ENCODE assay signal across 9 cellular contexts in genomic region chr16:89357055-89357454, GRCh38.
DNase-seq lines count a peak whose midpoint lies in the region; ATAC-seq, FAIRE-seq and TF ChIP-seq lines count a peak whose summit lies in the region.
"Had no signal": no experiment of that assay in that cellular context is flagged by ENCODE, and none has a peak within 500 bp of the region (broad histone marks: within the 10 kb centered on the region; RNA-seq: fewer than 3 reads in every experiment).

No MANE protein-coding gene starts in this region.

- H3K36me3 Mint-ChIP-seq in CD14-positive monocyte, result peaks cover 29 to 48% of the 10 kb centered on the region in 2 donors

- H3K9me3 ChIP-seq in GM12878 (replicated peaks; ENCODE audit: control insufficient read depth, insufficient read depth, low read length), result no peaks in the 10 kb centered on the region
- H3K9me3 ChIP-seq in psoas muscle, result no peaks in the 10 kb centered on the region

- SMC1A ChIA-PET in GM12878 (lab: Charles Lee; ENCODE audit: uncharacterized antibody, unreplicated experiment), result interaction anchor here (1.3 to 1.4 kb wide), 2 partner anchors 66 to 138 kb away, joined by 4 read pairs; no protein-coding TSS in a partner anchor

- 85% methylated on average over 6 of the region's 6 CpGs for WGBS in GM12878 (ENCODE audit: insufficient coverage, insufficient replicate concordance, low lambda C conversion rate, missing lambda C conversion rate)
- 43 to 62% (median 55%) methylated on average over 6 of the region's 6 CpGs for WGBS in psoas muscle, 3 donors

- H3K4me3 ChIP-seq in GM12878 (no peak overlapping the region), psoas muscle (no peak overlapping the region)

- TF ChIP-seq RAD21 in GM12878 (IDR thresholded peaks at IDR 0.05; ENCODE audit: insufficient read depth, low read depth, low read length), result peak; percentile 19; the same call in 1 of the 2 replicates

- peak overlapping the region; percentile 69 to 84 for H3K4me3 Mint-ChIP-seq in CD14-positive monocyte

- H3K79me2 ChIP-seq in GM12878 (ENCODE audit: control insufficient read depth, insufficient read depth, low read length), result peaks cover 90% of the 10 kb centered on the region

- TF ChIP-seq EP300 in GM12878 (IDR thresholded peaks at IDR 0.05; ENCODE audit: borderline replicate concordance in 1 of 2, control insufficient read depth in 1 of 2, low read depth in 2 of 2, low read length in 2 of 2), result no peak

- peaks cover 83% of the 10 kb centered on the region for H3K4me1 Mint-ChIP-seq in CD14-positive monocyte

- CTCF ChIA-PET in GM12878 (lab: Yijun Ruan, JAX), result interaction anchor here (1.0 to 1.3 kb wide), 3 partner anchors 12 to 22 kb away, joined by 4 to 5 read pairs (median 4); no protein-coding TSS in a partner anchor

- in situ Hi-C loops in GM12878 (cut with MboI), result no loop called here

- no peak for TF ChIP-seq POLR2A in GM12878 (IDR thresholded peaks at IDR 0.05; ENCODE audit: low read depth, low read length)

- no peaks in the 10 kb centered on the region for H3K9me3 Mint-ChIP-seq in CD14-positive monocyte

- H3K9ac ChIP-seq in GM12878 (ENCODE audit: control insufficient read depth, insufficient read depth, low read length), result no peak overlapping the region

- H3K27me3 Mint-ChIP-seq in CD14-positive monocyte (ENCODE audit: low read depth in 3 of 3), result peaks cover 0 to 6% (median 0%) of the 10 kb centered on the region in 3 donors

- no peak overlapping the region for H3K4me2 ChIP-seq in GM12878 (ENCODE audit: control insufficient read depth, insufficient read depth)

- DNase-seq in CD14-positive monocyte (ENCODE audit: low spot score), result no peak
- peak; percentile 17 for DNase-seq in SW480 (ENCODE audit: low spot score)
- no peak for DNase-seq in GM12878 (ENCODE audit: low read depth, low spot score)
- DNase-seq in psoas muscle, result peak in 1 of 2 donors; percentile 51
- no peak for DNase-seq in NCI-H2029 (lab: John Stamatoyannopoulos, UW)
- no peak for DNase-seq in NCI-H69 (lab: John Stamatoyannopoulos, UW)
- DNase-seq in NCI-H2171 treated with DMSO at 0.1 percent for 48 hours (lab: John Stamatoyannopoulos, UW), result no peak
- DNase-seq: DMS 273 treated with DMSO at 0.1 percent for 48 hours had no signal

- intact Hi-C loops in CD14-positive monocyte (cut with micrococcal nuclease) (loop anchor here in 1 of 2 donors (5.0 kb wide), 1 partner anchor 130 kb away; no protein-coding TSS in a partner anchor), GM12878 (cut with micrococcal nuclease; ENCODE audit: unreplicated experiment) (no loop called here), psoas muscle (cut with DNase I) (loop anchor here in 1 of 2 donors (10.0 kb wide), 1 partner anchor 128 kb away; no protein-coding TSS in a partner anchor)

- RAD21 ChIA-PET in GM12878 (lab: Charles Lee; ENCODE audit: unreplicated experiment), result no interaction called here

- H3K27me3 ChIP-seq in GM12878 (replicated peaks in 1 of 2; ENCODE audit: control insufficient read depth in 2 of 2, insufficient read depth in 2 of 2, low read length in 1 of 2), result no peaks in the 10 kb centered on the region
- no peaks in the 10 kb centered on the region for H3K27me3 ChIP-seq in psoas muscle (ENCODE audit: insufficient read depth in 3 of 3, low read length in 2 of 3)

- peak overlapping the region; percentile 90 to 97 (median 93) for H3K27ac Mint-ChIP-seq in CD14-positive monocyte

- no peak for TF ChIP-seq CTCF in CD14-positive monocyte (IDR thresholded peaks at IDR 0.05)
- peak; percentile 1 to 17 (median 4); a peak in 1 of 6 replicates for TF ChIP-seq CTCF in GM12878 (IDR thresholded peaks at IDR 0.05 in 2 of 3, conservative IDR thresholded peaks at IDR 0.05 in 1 of 3; ENCODE audit: control insufficient read depth in 2 of 3, extremely low read depth in 1 of 3, insufficient read depth in 1 of 3, low read depth in 3 of 3, low read length in 3 of 3)
- TF ChIP-seq CTCF in psoas muscle (IDR thresholded peaks at IDR 0.05), result no peak

- FAIRE-seq in GM12878 (lab: Jason Lieb, UNC), result no peak

- H4K20me1 ChIP-seq in GM12878 (ENCODE audit: control insufficient read depth, insufficient read depth), result peaks cover 15% of the 10 kb centered on the region

- H2AFZ ChIP-seq in GM12878 (ENCODE audit: control insufficient read depth, low read depth, low read length), result no peak overlapping the region

- H3K27ac ChIP-seq in GM12878 (ENCODE audit: control insufficient read depth, insufficient read depth), result 0 out of 2 replicates have a peak overlapping the region, but pooled peaks have one; percentile 9
- H3K27ac ChIP-seq in psoas muscle, result peak overlapping the region; percentile 82

- H3K4me1 ChIP-seq in GM12878 (ENCODE audit: control insufficient read depth, insufficient read depth, low read length) (peaks cover 52% of the 10 kb centered on the region), psoas muscle (peaks cover 91% of the 10 kb centered on the region)

- H3K36me3 ChIP-seq in GM12878 (ENCODE audit: control insufficient read depth in 2 of 2, insufficient read depth in 2 of 2, low read length in 1 of 2) (peaks cover 9 to 15% of the 10 kb centered on the region in 2 experiments; a peak in 3 of 4 replicates), psoas muscle (ENCODE audit: insufficient read depth in 1 of 2, low read depth in 1 of 2) (no peaks in the 10 kb centered on the region)

- no TSS peak for BruUV-seq in GM12878 (replicated peaks; lab: Mats Ljungman, UMichigan)

- POLR2A ChIA-PET in GM12878 (lab: Charles Lee), result no interaction called here

- ATAC-seq in GM12878 (0 out of 3 replicates have a peak, but pooled peaks have one; percentile 9), psoas muscle (peak; percentile 34 to 50 (median 40)), GM21447 (IDR thresholded peaks at IDR 0.05; ENCODE audit: unreplicated experiment) (no peak)

TF ChIP-seq in GM12878, 131 proteins besides CTCF, POLR2A, EP300 and RAD21:
- TF ChIP-seq RBBP5 (conservative IDR thresholded peaks at IDR 0.05) (no peak), RAD51 (IDR thresholded peaks at IDR 0.05) (no peak), TARDBP (IDR thresholded peaks at IDR 0.05; ENCODE audit: borderline replicate concordance) (0 out of 2 replicates have a peak, but pooled peaks have one; percentile 24), SMAD5 (IDR thresholded peaks at IDR 0.05; ENCODE audit: low read depth) (no peak), ATF2 (IDR thresholded peaks at IDR 0.05; ENCODE audit: low read length) (no peak)

Comparison
In these comparisons a context has a peak if more than half of its experiments do, and no peak if none do; other contexts are left out.
1. CTCF ChIP-seq: peak in GM12878 (3 of 3); none in CD14-positive monocyte (single experiment) and psoas muscle (single experiment).